In the genomic region with DNA sequence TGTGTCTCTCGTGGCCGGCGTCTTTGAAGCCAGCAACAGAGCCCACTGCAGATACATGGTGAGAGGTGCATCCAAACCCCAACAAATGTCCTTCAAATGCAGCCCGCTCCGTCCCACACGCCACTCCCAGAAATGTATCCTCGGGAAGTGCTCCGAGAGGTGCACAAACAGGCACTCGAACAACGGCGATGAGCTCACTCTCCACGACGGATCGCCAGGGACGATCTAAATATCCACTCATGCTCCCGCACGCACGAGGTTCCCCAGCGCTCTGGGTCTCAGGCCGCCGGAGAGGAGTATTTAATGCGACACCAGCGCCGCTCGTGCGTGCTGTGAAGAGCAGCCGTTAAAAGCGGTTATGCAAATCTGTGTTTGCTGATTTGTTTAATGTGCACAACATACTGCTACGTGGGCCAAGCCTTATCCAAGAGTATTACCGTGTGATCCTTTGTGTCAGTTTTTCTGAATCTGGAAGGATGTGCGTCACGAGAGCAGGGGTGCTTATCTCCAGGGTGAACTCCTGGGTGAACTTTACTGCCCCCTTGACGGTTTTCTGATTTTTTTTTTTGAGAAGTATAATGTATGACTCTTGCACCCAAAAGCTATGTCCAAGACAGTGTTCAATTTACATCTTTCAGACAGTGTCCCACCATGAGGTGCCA, we compare ENCODE assay signal across 16 cellular contexts.
"Had no signal": no experiment of that assay in that cellular context is flagged by ENCODE, and none has a peak within 500 bp of the region (broad histone marks: within the 10 kb centered on the region; RNA-seq: fewer than 3 reads in every experiment).

No MANE protein-coding gene starts in this region.

- H3K4me1 ChIP-seq: neural progenitor cell, psoas muscle, uterus had no signal

- H3K27ac ChIP-seq: neural progenitor cell, ovary, psoas muscle, thoracic aorta, uterus had no signal

- H3K27me3 ChIP-seq: neural progenitor cell, ovary, uterus had no signal

- H2AFZ ChIP-seq: neural progenitor cell had no signal

- H3K4me2 ChIP-seq: neural progenitor cell, smooth muscle cell had no signal

- H3K4me3 ChIP-seq: neural progenitor cell, ovary, psoas muscle, smooth muscle cell, thoracic aorta, uterus had no signal

- H3K9ac ChIP-seq: neural progenitor cell had no signal

- DNase-seq: activated B cell treated with CpG ODN at 0.5 μM for 24 hours; activated CD4-positive, alpha-beta memory T cell treated with anti-CD3 and anti-CD28 coated beads, Interleukin-2, amount 10 ng/mL, durations not matched to agents 7 days and 5 days; activated CD4-positive, alpha-beta T cell treated with anti-CD3 and anti-CD28 coated beads for 4 hours; kidney glomerular epithelial cell; mesendoderm; naive thymus-derived CD4-positive, alpha-beta T cell; right cardiac atrium; stimulated activated CD4-positive, alpha-beta T cell treated with anti-CD3 and anti-CD28 coated beads, Interleukin-4, amount 100 ng/mL, for 24 hours; T-helper 9 cell had no signal

- H3K36me3 ChIP-seq: neural progenitor cell, ovary, thoracic aorta, uterus had no signal

- ATAC-seq: psoas muscle, right cardiac atrium, SK-N-SH treated with all-trans-retinoic acid at 6 μM for 48 hours had no signal

- H3K9me3 ChIP-seq: ovary, psoas muscle, thoracic aorta, uterus had no signal
